In the genomic region with DNA sequence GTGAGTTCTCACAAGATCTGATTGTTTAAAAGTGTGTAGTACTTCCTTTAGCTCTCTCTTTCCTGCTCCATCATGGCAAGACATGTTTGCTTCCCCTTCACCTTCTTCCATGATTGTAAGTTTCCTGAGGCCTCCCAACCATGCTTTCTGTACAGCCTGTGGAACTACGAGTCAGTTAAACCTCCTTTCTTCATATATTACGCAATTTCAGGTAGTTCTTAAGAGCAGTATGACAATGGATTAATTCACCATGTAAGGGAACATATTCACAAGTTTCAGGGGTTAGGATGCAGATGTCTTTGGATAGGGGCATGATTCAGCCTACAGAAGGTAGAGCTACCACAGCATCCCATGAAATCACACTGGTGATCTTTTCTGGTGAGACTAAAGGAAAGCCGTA, we compare ENCODE assay signal across 30 cellular contexts.
"Had no signal": no experiment of that assay in that cellular context is flagged by ENCODE, and none has a peak within 500 bp of the region (broad histone marks: within the 10 kb centered on the region; RNA-seq: fewer than 3 reads in every experiment).

No MANE protein-coding gene starts in this region.

- H3K27me3 Mint-ChIP-seq: naive thymus-derived CD8-positive, alpha-beta T cell; natural killer cell treated with Interleukin-12 subunit alpha and Interleukin-12 subunit beta and Interleukin-15 and Interleukin-18, amount 100 ng/mL, for 72 hours; stimulated activated memory B cell treated with anti-CD40 and anti-IgM and Interleukin-4, amounts not matched to agents 10 μg/mL and 1 μg/mL and 100 μg/mL, for 72 hours; stimulated activated naive CD8-positive, alpha-beta T cell treated with anti-CD3 and anti-CD28 coated beads, Interleukin-15, amount 100 ng/mL, for 72 hours; type B pancreatic cell had no signal

- H3K27ac ChIP-seq: neutrophil, pancreas, psoas muscle, skin epidermis, spleen, suprapubic skin, testis, tibial artery, transverse colon, upper lobe of right lung, uterus had no signal

- H3K27ac Mint-ChIP-seq: naive thymus-derived CD8-positive, alpha-beta T cell; natural killer cell treated with Interleukin-12 subunit alpha and Interleukin-12 subunit beta and Interleukin-15 and Interleukin-18, amount 100 ng/mL, for 72 hours; nephron progenitor cell; stimulated activated memory B cell treated with anti-CD40 and anti-IgM and Interleukin-4, amounts not matched to agents 10 μg/mL and 1 μg/mL and 100 μg/mL, for 72 hours; stimulated activated naive CD8-positive, alpha-beta T cell treated with anti-CD3 and anti-CD28 coated beads, Interleukin-15, amount 100 ng/mL, for 72 hours; type B pancreatic cell had no signal

- H3K4me1 ChIP-seq: pancreas, psoas muscle, spleen, suprapubic skin, testis, tibial artery, transverse colon, upper lobe of right lung, uterus had no signal

- H3K9me3 ChIP-seq: neutrophil, pancreas, psoas muscle, suprapubic skin, testis, uterus had no signal

- DNase-seq: naive thymus-derived CD8-positive, alpha-beta T cell; nephron progenitor cell; nucleus accumbens; pancreas; psoas muscle; right cardiac atrium; spleen; stimulated activated CD4-positive, alpha-beta T cell treated with anti-CD3 and anti-CD28 coated beads, Interleukin-12 subunit alpha, Interleukin-12 subunit beta, amount 100 ng/mL, for 4 hours; stimulated activated CD4-positive, alpha-beta T cell treated with anti-CD3 and anti-CD28 coated beads, Interleukin-1b, Interleukin-23, amount 100 ng/mL, for 48 hours; stimulated activated CD4-positive, alpha-beta T cell treated with anti-CD3 and anti-CD28 coated beads, Interleukin-4, amount 100 ng/mL, for 1 hour; stimulated activated CD4-positive, alpha-beta T cell treated with anti-CD3 and anti-CD28 coated beads, Interleukin-4, amount 100 ng/mL, for 4 hours; stimulated activated CD8-positive, alpha-beta memory T cell treated with anti-CD3 and anti-CD28 coated beads, Interleukin-4, amount 100 ng/mL, for 48 hours; stimulated activated naive CD4-positive, alpha-beta T cell; stimulated activated naive CD8-positive, alpha-beta T cell treated with anti-CD3 and anti-CD28 coated beads, Interleukin-15, amount 100 ng/mL, for 72 hours; stimulated activated naive CD8-positive, alpha-beta T cell treated with anti-CD3 and anti-CD28 coated beads, Interleukin-15, Interleukin-2, amounts not matched to agents 100 U/mL and 50 U/mL, for 24 hours; substantia nigra; testis; tibial artery; transverse colon; upper lobe of right lung; uterus had no signal

- H3K4me2 ChIP-seq: smooth muscle cell had no signal

- H3K4me3 Mint-ChIP-seq: naive thymus-derived CD8-positive, alpha-beta T cell; natural killer cell treated with Interleukin-12 subunit alpha and Interleukin-12 subunit beta and Interleukin-15 and Interleukin-18, amount 100 ng/mL, for 72 hours; nephron progenitor cell; neural crest cell; stimulated activated memory B cell treated with anti-CD40 and anti-IgM and Interleukin-4, amounts not matched to agents 10 μg/mL and 1 μg/mL and 100 μg/mL, for 72 hours; stimulated activated naive CD8-positive, alpha-beta T cell treated with anti-CD3 and anti-CD28 coated beads, Interleukin-15, amount 100 ng/mL, for 72 hours; type B pancreatic cell had no signal

- H3K36me3 Mint-ChIP-seq: naive thymus-derived CD8-positive, alpha-beta T cell; natural killer cell treated with Interleukin-12 subunit alpha and Interleukin-12 subunit beta and Interleukin-15 and Interleukin-18, amount 100 ng/mL, for 72 hours; stimulated activated memory B cell treated with anti-CD40 and anti-IgM and Interleukin-4, amounts not matched to agents 10 μg/mL and 1 μg/mL and 100 μg/mL, for 72 hours; type B pancreatic cell had no signal

- H3K27me3 ChIP-seq: neutrophil, pancreas, spleen, suprapubic skin, testis, tibial artery, transverse colon, upper lobe of right lung, uterus had no signal

- ATAC-seq: naive thymus-derived CD8-positive, alpha-beta T cell; natural killer cell treated with Interleukin-12 subunit alpha and Interleukin-12 subunit beta and Interleukin-15 and Interleukin-18, amount 100 ng/mL, for 72 hours; pancreas; psoas muscle; right cardiac atrium; sciatic nerve; stimulated activated memory B cell treated with anti-CD40 and anti-IgM and Interleukin-4, amounts not matched to agents 10 μg/mL and 1 μg/mL and 100 μg/mL, for 72 hours; stimulated activated naive CD8-positive, alpha-beta T cell treated with anti-CD3 and anti-CD28 coated beads, Interleukin-15, amount 100 ng/mL, for 72 hours; stimulated activated naive CD8-positive, alpha-beta T cell treated with anti-CD3 and anti-CD28 coated beads, Interleukin-15, Interleukin-2, amounts not matched to agents 100 U/mL and 50 U/mL, for 24 hours; upper lobe of right lung had no signal

- H3K9me3 Mint-ChIP-seq: type B pancreatic cell had no signal

- FAIRE-seq: pancreas had no signal

- H3K4me1 Mint-ChIP-seq: naive thymus-derived CD8-positive, alpha-beta T cell; nephron progenitor cell; neural crest cell; stimulated activated memory B cell treated with anti-CD40 and anti-IgM and Interleukin-4, amounts not matched to agents 10 μg/mL and 1 μg/mL and 100 μg/mL, for 72 hours; stimulated activated naive CD8-positive, alpha-beta T cell treated with anti-CD3 and anti-CD28 coated beads, Interleukin-15, amount 100 ng/mL, for 72 hours had no signal

- H3K36me3 ChIP-seq: neutrophil, pancreas, spleen, suprapubic skin, tibial artery, transverse colon, upper lobe of right lung, uterus had no signal

- H3K4me3 ChIP-seq: pancreas, psoas muscle, skin epidermis, smooth muscle cell, spleen, suprapubic skin, testis, tibial artery, transverse colon, upper lobe of right lung, uterus had no signal
